8 cellular contexts compared by ENCODE assay signal in the genomic region with DNA sequence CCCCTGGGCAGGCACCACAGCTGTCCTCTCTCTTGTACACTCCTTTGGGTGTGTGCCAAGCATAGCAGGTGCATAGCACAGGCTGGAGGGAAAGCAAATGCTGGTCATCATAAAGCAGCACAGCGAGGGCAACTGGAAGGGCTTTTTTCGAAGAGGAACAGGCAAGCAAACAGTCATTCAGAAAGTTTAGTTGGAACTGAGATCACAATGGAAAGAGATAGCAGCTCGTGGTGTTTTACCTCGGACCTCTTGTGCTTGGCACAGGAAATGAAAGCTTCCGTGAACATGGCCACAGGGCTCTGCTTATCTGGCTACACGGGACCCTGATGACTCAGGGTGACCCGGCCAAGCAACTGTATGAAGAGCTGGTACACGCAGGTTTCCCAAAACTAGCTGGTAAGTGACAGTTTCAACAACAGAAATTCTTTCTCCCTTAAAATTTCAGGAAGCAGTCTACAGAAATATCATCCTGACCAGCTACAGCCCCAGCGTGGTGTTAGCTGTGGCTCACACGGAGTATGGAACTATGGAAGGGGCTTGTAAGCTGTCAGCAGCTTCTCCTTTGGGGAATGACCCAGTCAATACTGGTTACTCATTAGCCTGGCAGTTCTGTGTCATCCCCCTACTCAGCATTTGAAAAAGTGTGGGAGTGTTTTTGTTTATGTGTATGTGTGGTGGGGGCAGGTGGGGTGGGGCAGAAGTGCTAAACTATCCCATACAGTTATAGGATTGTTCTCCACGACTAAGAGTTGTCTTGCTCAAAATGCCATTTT. TPM values are rescaled to one million over a fixed set of nuclear protein-coding genes. Genes with fewer than 3 reads are reported as not detected.
DNase-seq lines count a peak whose midpoint lies in the region; ATAC-seq and TF ChIP-seq lines count a peak whose summit lies in the region.

No MANE protein-coding gene starts in this region.

- H3K27me3 Mint-ChIP-seq in activated naive CD8-positive, alpha-beta T cell treated with anti-CD3 and anti-CD28 coated beads for 36 hours: no peaks in the 10 kb centered on the region
- peaks cover 4% of the 10 kb centered on the region for H3K27me3 Mint-ChIP-seq in stimulated activated naive CD8-positive, alpha-beta T cell treated with anti-CD3 and anti-CD28 coated beads, Interleukin-15, Interleukin-2, amounts not matched to agents 100 ng/mL and 50 ng/mL, for 24 hours

- ATAC-seq in GM21367 (IDR thresholded peaks at IDR 0.05; ENCODE audit: unreplicated experiment) (peak; percentile 91), RWPE2 (ENCODE audit: low read depth) (peak; percentile 71)

- no peak overlapping the region for H3K4me3 ChIP-seq in RWPE2 (ENCODE audit: severe bottlenecking)
- H3K4me3 ChIP-seq in mesodermal cell (ENCODE audit: extremely low read depth, insufficient read depth, low read length, poor library complexity, severe bottlenecking): no peak overlapping the region

- peak; percentile 44 for DNase-seq in HT-29 (ENCODE audit: low spot score)
- no peak for DNase-seq in RWPE2 (ENCODE audit: low spot score)
- DNase-seq in activated naive CD8-positive, alpha-beta T cell treated with anti-CD3 and anti-CD28 coated beads for 36 hours: peak; percentile 67
- no peak for DNase-seq in inferior parietal cortex (ENCODE audit: extremely low spot score)

- peak overlapping the region; percentile 82 for H3K27ac Mint-ChIP-seq in activated naive CD8-positive, alpha-beta T cell treated with anti-CD3 and anti-CD28 coated beads for 36 hours
- H3K27ac Mint-ChIP-seq in stimulated activated naive CD8-positive, alpha-beta T cell treated with anti-CD3 and anti-CD28 coated beads, Interleukin-15, Interleukin-2, amounts not matched to agents 100 ng/mL and 50 ng/mL, for 24 hours: peak overlapping the region; percentile 97

- H3K36me3 ChIP-seq in ES-I3 (ENCODE audit: insufficient read depth, low read length) (no peaks in the 10 kb centered on the region), RWPE2 (ENCODE audit: low read depth) (peaks cover 11% of the 10 kb centered on the region), mesodermal cell (ENCODE audit: control insufficient read depth, insufficient read depth, low read length) (peaks cover 12% of the 10 kb centered on the region)

- H3K4me1 Mint-ChIP-seq in activated naive CD8-positive, alpha-beta T cell treated with anti-CD3 and anti-CD28 coated beads for 36 hours: peaks cover 28% of the 10 kb centered on the region
- H3K4me1 Mint-ChIP-seq in stimulated activated naive CD8-positive, alpha-beta T cell treated with anti-CD3 and anti-CD28 coated beads, Interleukin-15, Interleukin-2, amounts not matched to agents 100 ng/mL and 50 ng/mL, for 24 hours (ENCODE audit: low read depth): peaks cover 40% of the 10 kb centered on the region

- H3K36me3 Mint-ChIP-seq in activated naive CD8-positive, alpha-beta T cell treated with anti-CD3 and anti-CD28 coated beads for 36 hours: peaks cover 10% of the 10 kb centered on the region
- H3K36me3 Mint-ChIP-seq in stimulated activated naive CD8-positive, alpha-beta T cell treated with anti-CD3 and anti-CD28 coated beads, Interleukin-15, Interleukin-2, amounts not matched to agents 100 ng/mL and 50 ng/mL, for 24 hours (ENCODE audit: low read depth): peaks cover 24% of the 10 kb centered on the region

- no peaks in the 10 kb centered on the region for H3K9me3 Mint-ChIP-seq in activated naive CD8-positive, alpha-beta T cell treated with anti-CD3 and anti-CD28 coated beads for 36 hours
- H3K9me3 Mint-ChIP-seq in stimulated activated naive CD8-positive, alpha-beta T cell treated with anti-CD3 and anti-CD28 coated beads, Interleukin-15, Interleukin-2, amounts not matched to agents 100 ng/mL and 50 ng/mL, for 24 hours: no peaks in the 10 kb centered on the region

- no peak overlapping the region for H3K27ac ChIP-seq in RWPE2 (ENCODE audit: poor library complexity, severe bottlenecking)
- H3K27ac ChIP-seq in mesodermal cell (ENCODE audit: low read depth, low read length, severe bottlenecking): peak overlapping the region; percentile 61

- 49 to 67% methylated on average over 8 of the region's 11 CpGs for WGBS in mesodermal cell (ENCODE audit: insufficient coverage in 2 of 2), 2 experiments

- TF ChIP-seq CTCF in RWPE2 (IDR thresholded peaks at IDR 0.05; ENCODE audit: poor library complexity, severe bottlenecking): no peak

- H3K4me1 ChIP-seq in ES-I3 (ENCODE audit: insufficient read depth, low read length): peaks cover 20% of the 10 kb centered on the region
- peaks cover 5% of the 10 kb centered on the region for H3K4me1 ChIP-seq in RWPE2 (ENCODE audit: insufficient read depth, poor library complexity, severe bottlenecking)
- H3K4me1 ChIP-seq in mesodermal cell (ENCODE audit: control insufficient read depth, insufficient read depth, low read length, poor library complexity, severe bottlenecking): peaks cover 13% of the 10 kb centered on the region

- no peaks in the 10 kb centered on the region for H3K27me3 ChIP-seq in RWPE2 (ENCODE audit: insufficient read depth, poor library complexity, severe bottlenecking)

- H3K9me3 ChIP-seq in ES-I3 (ENCODE audit: control insufficient read depth, insufficient read depth, low read length) (no peaks in the 10 kb centered on the region), RWPE2 (ENCODE audit: severe bottlenecking) (no peaks in the 10 kb centered on the region), mesodermal cell (ENCODE audit: control insufficient read depth, low read length) (no peaks in the 10 kb centered on the region)

- peak overlapping the region; percentile 17; the same call in 1 of the 2 replicates for H3K9ac ChIP-seq in ES-I3 (ENCODE audit: low read depth, low read length)

- peak overlapping the region; percentile 73 for H3K4me3 Mint-ChIP-seq in activated naive CD8-positive, alpha-beta T cell treated with anti-CD3 and anti-CD28 coated beads for 36 hours
- H3K4me3 Mint-ChIP-seq in stimulated activated naive CD8-positive, alpha-beta T cell treated with anti-CD3 and anti-CD28 coated beads, Interleukin-15, Interleukin-2, amounts not matched to agents 100 ng/mL and 50 ng/mL, for 24 hours: peak overlapping the region; percentile 83

RNA-seq across cellular contexts. Expression of a gene that starts 48.1 kb away (rescaled TPM):
- total RNA-seq in HT-29 (2014; rRNA removed; shearing (Covaris generic)): 6.4 and 10.6 TPM in 2 replicates
- total RNA-seq in activated naive CD8-positive, alpha-beta T cell treated with anti-CD3 and anti-CD28 coated beads for 36 hours: 10 to 100 TPM; 16.5 to 16.6 TPM
- polyA plus RNA-seq in mesodermal cell (2013, experiment 1 of 2): 16.5 TPM
- polyA plus RNA-seq in mesodermal cell (2013, experiment 2 of 2): 17.7 TPM

RNA-seq across cellular contexts. Expression of a gene that starts 57.9 kb away (rescaled TPM):
- 0.44 and 2.7 TPM in 2 replicates for total RNA-seq in HT-29 (2014; rRNA removed; shearing (Covaris generic))
- total RNA-seq in activated naive CD8-positive, alpha-beta T cell treated with anti-CD3 and anti-CD28 coated beads for 36 hours: not detected
- 0.52 TPM for polyA plus RNA-seq in mesodermal cell (2013, experiment 1 of 2)
- polyA plus RNA-seq in mesodermal cell (2013, experiment 2 of 2): not detected

Comparison
In these comparisons a context has a peak if more than half of its experiments do, and no peak if none do; other contexts are left out.
1. DNase-seq: peak in HT-29 (single experiment) and activated naive CD8-positive, alpha-beta T cell treated with anti-CD3 and anti-CD28 coated beads for 36 hours (single experiment); none in RWPE2 (single experiment) and inferior parietal cortex (single experiment).